6 cellular contexts compared by ENCODE assay signal in the genomic region with DNA sequence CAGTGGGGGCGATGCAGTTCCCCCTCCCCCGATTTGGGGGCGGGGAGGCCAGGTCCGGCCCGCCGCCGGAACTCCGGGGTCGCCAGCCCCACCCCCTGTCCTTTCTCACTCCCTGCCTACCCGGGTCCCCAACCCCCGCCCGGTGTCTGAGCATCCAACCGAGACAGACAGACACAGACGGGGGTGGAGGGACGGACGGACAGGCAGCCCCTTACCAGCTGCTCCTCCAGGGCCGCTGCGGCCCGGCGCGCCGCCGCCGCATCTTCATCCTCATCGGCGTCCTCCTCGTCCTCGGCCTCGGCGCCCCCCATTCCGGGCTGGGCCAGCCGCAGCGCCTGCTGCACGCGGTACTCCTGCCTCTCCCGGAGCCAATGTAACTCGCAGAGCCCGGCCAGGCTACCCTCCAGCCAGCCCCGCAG. TPM values are rescaled to one million over a fixed set of nuclear protein-coding genes. Genes with fewer than 3 reads are reported as not detected.
DNase-seq lines count a peak whose midpoint lies in the region; ATAC-seq lines count a peak whose summit lies in the region.

No MANE protein-coding gene starts in this region.

- H3K9me3 Mint-ChIP-seq in CD8-positive, alpha-beta memory T cell: no peaks in the 10 kb centered on the region

- ATAC-seq in right cardiac atrium (peak; percentile 1), sciatic nerve (no peak), HG03135 (IDR thresholded peaks at IDR 0.05; ENCODE audit: unreplicated experiment) (no peak)

- peak overlapping the region in 3 of 7 donors; percentile 68 to 81 (median 75) for H3K4me3 Mint-ChIP-seq in CD8-positive, alpha-beta memory T cell

- H3K27ac ChIP-seq in CD8-positive, alpha-beta memory T cell (ENCODE audit: low read depth, low read length): no peak overlapping the region
- H3K27ac ChIP-seq in right cardiac atrium (ENCODE audit: low read length): peak overlapping the region; percentile 25

- CTCF ChIA-PET in CD8-positive, alpha-beta memory T cell (lab: Charles Lee): interaction anchor here (1.6 to 4.0 kb wide), 9 partner anchors 13 to 131 kb away, joined by 4 to 66 read pairs (median 9); a partner anchor contains a TSS

- no peak for DNase-seq in CD8-positive, alpha-beta memory T cell
- DNase-seq in NT2/D1 (ENCODE audit: low read depth, low spot score): no peak
- DNase-seq in right cardiac atrium: no peak
- DNase-seq in ureter (ENCODE audit: low spot score): peak; percentile 62
- no peak for DNase-seq in sciatic nerve (ENCODE audit: low spot score)

- H3K36me3 ChIP-seq in CD8-positive, alpha-beta memory T cell (ENCODE audit: insufficient read depth, low read length): no peaks in the 10 kb centered on the region
- no peaks in the 10 kb centered on the region for H3K36me3 ChIP-seq in NT2/D1 (ENCODE audit: insufficient read depth, insufficient read length, low read length)

- POLR2A ChIA-PET in CD8-positive, alpha-beta memory T cell (lab: Charles Lee): interaction anchor here (0.6 to 2.0 kb wide), 4 partner anchors 46 to 59 kb away, joined by 3 to 18 read pairs (median 4); a partner anchor contains a TSS

- no peak overlapping the region for H3K27ac Mint-ChIP-seq in CD8-positive, alpha-beta memory T cell

- no peaks in the 10 kb centered on the region for H3K9me3 ChIP-seq in CD8-positive, alpha-beta memory T cell (ENCODE audit: low read length)
- no peaks in the 10 kb centered on the region for H3K9me3 ChIP-seq in NT2/D1 (ENCODE audit: insufficient read depth, low read length)
- no peaks in the 10 kb centered on the region for H3K9me3 ChIP-seq in right cardiac atrium (ENCODE audit: control insufficient read depth, low read length)

- peaks cover 24 to 30% of the 10 kb centered on the region in 2 donors for H3K27me3 Mint-ChIP-seq in CD8-positive, alpha-beta memory T cell

- peaks cover 21% of the 10 kb centered on the region for H3K27me3 ChIP-seq in CD8-positive, alpha-beta memory T cell (ENCODE audit: insufficient read depth, low read length, poor library complexity, severe bottlenecking)
- no peaks in the 10 kb centered on the region for H3K27me3 ChIP-seq in NT2/D1 (ENCODE audit: insufficient read depth, insufficient read length)
- no peaks in the 10 kb centered on the region for H3K27me3 ChIP-seq in right cardiac atrium (ENCODE audit: control insufficient read depth, insufficient read depth)

- H3K9ac ChIP-seq in NT2/D1 (ENCODE audit: insufficient read length, low read depth): peak overlapping the region; percentile 64

- intact Hi-C loops in right cardiac atrium (cut with DNase I) (loop anchor here in 3 of 4 donors (5.0 to 10.0 kb wide), 3 partner anchors 43 to 133 kb away; no protein-coding TSS in a partner anchor), sciatic nerve (cut with DNase I) (loop anchor here (5.0 to 10.0 kb wide), 2 partner anchors 46 to 128 kb away; no protein-coding TSS in a partner anchor)

- peaks cover 22% of the 10 kb centered on the region for H3K4me1 ChIP-seq in CD8-positive, alpha-beta memory T cell (ENCODE audit: insufficient read depth, low read length)
- H3K4me1 ChIP-seq in NT2/D1 (ENCODE audit: insufficient read depth, insufficient read length) (no peaks in the 10 kb centered on the region), right cardiac atrium (ENCODE audit: control insufficient read depth, insufficient read depth, low read length) (no peaks in the 10 kb centered on the region)

- H3K36me3 Mint-ChIP-seq in CD8-positive, alpha-beta memory T cell: no peaks in the 10 kb centered on the region

- WGBS in right cardiac atrium: 1% methylated on average over 39 of the region's 39 CpGs

- H3K4me1 Mint-ChIP-seq in CD8-positive, alpha-beta memory T cell: peaks cover 14 to 28% (median 21%) of the 10 kb centered on the region in 3 donors

- peak overlapping the region; percentile 44 for H3K4me3 ChIP-seq in CD8-positive, alpha-beta memory T cell (ENCODE audit: low read length)
- H3K4me3 ChIP-seq in NT2/D1 (ENCODE audit: insufficient read length, low read depth): peak overlapping the region; percentile 55
- peak overlapping the region; percentile 45 for H3K4me3 ChIP-seq in right cardiac atrium (ENCODE audit: low read length)

RNA-seq across cellular contexts. Expression of a gene that starts 0.4 kb away (rescaled TPM):
- total RNA-seq in CD8-positive, alpha-beta memory T cell: 1 to 10 TPM; 2.5 TPM
- polyA plus RNA-seq in CD8-positive, alpha-beta memory T cell: not detected
- 10 to 100 TPM; 24.6 to 46.5 (median 37.2) TPM for total RNA-seq in right cardiac atrium
- 28.3 TPM for polyA plus RNA-seq in right cardiac atrium
- 25.6 TPM for total RNA-seq in ureter
- total RNA-seq in sciatic nerve: 22.2 TPM

RNA-seq across cellular contexts. Expression of a gene that starts 24.6 kb away (rescaled TPM):
- total RNA-seq in CD8-positive, alpha-beta memory T cell: 1 to 10 TPM; 9.0 TPM
- not detected for polyA plus RNA-seq in CD8-positive, alpha-beta memory T cell
- total RNA-seq in right cardiac atrium (1 to 10 TPM; 3.0 to 7.4 (median 4.7) TPM), ureter (not detected), sciatic nerve (not detected)
- not detected for polyA plus RNA-seq in right cardiac atrium

RNA-seq across cellular contexts. Expression of a gene that starts 35.7 kb away (rescaled TPM):
- 10 to 100 TPM; 17.7 to 18.4 TPM for total RNA-seq in CD8-positive, alpha-beta memory T cell
- not detected for polyA plus RNA-seq in CD8-positive, alpha-beta memory T cell
- total RNA-seq in right cardiac atrium: 10 to 100 TPM in 2 of 4 donors, 1 to 10 TPM in 2; 7.6 to 13.5 (median 9.5) TPM
- polyA plus RNA-seq in right cardiac atrium: 6.7 TPM
- total RNA-seq in ureter: 3.5 TPM
- 8.0 TPM for total RNA-seq in sciatic nerve

RNA-seq across cellular contexts. Expression of a gene that starts 56.3 kb away (rescaled TPM):
- 10 to 100 TPM; 61.6 to 63.8 TPM for total RNA-seq in CD8-positive, alpha-beta memory T cell
- polyA plus RNA-seq in CD8-positive, alpha-beta memory T cell: 88.0 TPM
- 10 to 100 TPM; 14.2 to 16.6 (median 14.8) TPM for total RNA-seq in right cardiac atrium
- 11.3 TPM for polyA plus RNA-seq in right cardiac atrium
- total RNA-seq in ureter: 57.1 TPM
- 54.0 TPM for total RNA-seq in sciatic nerve

RNA-seq across cellular contexts. Expression of a gene that starts 59.5 kb away (rescaled TPM):
- total RNA-seq in CD8-positive, alpha-beta memory T cell: 100 to 1,000 TPM; 465 to 493 TPM
- polyA plus RNA-seq in CD8-positive, alpha-beta memory T cell: 168 TPM
- total RNA-seq in right cardiac atrium (100 to 1,000 TPM; 232 to 357 (median 343) TPM), ureter (253 TPM), sciatic nerve (237 TPM)
- 365 TPM for polyA plus RNA-seq in right cardiac atrium

Comparison
In these comparisons a context has a peak if more than half of its experiments do, and no peak if none do; other contexts are left out.
1. ATAC-seq: peak in right cardiac atrium (2 of 2); none in sciatic nerve (single experiment) and HG03135 (single experiment).
2. Peak in every context shown above with its lines, with median percentiles within 50 percentile points of each other: H3K4me3 ChIP-seq.